8 cellular contexts compared by ENCODE assay signal in genomic region chr11:20949585-20949984, GRCh38.
"Had no signal": no experiment of that assay in that cellular context is flagged by ENCODE, and none has a peak within 500 bp of the region (broad histone marks: within the 10 kb centered on the region; RNA-seq: fewer than 3 reads in every experiment).

No MANE protein-coding gene starts in this region.

- ATAC-seq: HCT116, K562 had no signal

- DNase-seq: GM23248, GOT3, H7, HFFc6, IMR-90, KG1 had no signal
